In genomic region chr15:76065267-76065666, GRCh38 we compare ENCODE assay signal across 17 cellular contexts. TPM values are rescaled to one million over a fixed set of nuclear protein-coding genes. Genes with fewer than 3 reads are reported as not detected.
DNase-seq lines count a peak whose midpoint lies in the region; ATAC-seq, FAIRE-seq and TF ChIP-seq lines count a peak whose summit lies in the region.
"Had no signal": no experiment of that assay in that cellular context is flagged by ENCODE, and none has a peak within 500 bp of the region (broad histone marks: within the 10 kb centered on the region; RNA-seq: fewer than 3 reads in every experiment).

No MANE protein-coding gene starts in this region.

- no TSS peak for BruUV-seq in HepG2 (replicated peaks; lab: Mats Ljungman, UMichigan)

- POLR2A ChIA-PET in HepG2 (lab: Yijun Ruan, JAX), result no interaction called here

- ATAC-seq in right lobe of liver (peak in 3 of 4 donors; percentile 46 to 61 (median 47)), HepG2 (no peak), upper lobe of right lung (peak; percentile 89)
- ATAC-seq in activated naive CD8-positive, alpha-beta T cell treated with anti-CD3 and anti-CD28 coated beads, Interleukin-2, amount 50 U/mL, for 24 hours, result peak; percentile 80
- ATAC-seq: left colon had no signal

- H3K27me3 ChIP-seq in right lobe of liver, result peaks cover 0 to 3% of the 10 kb centered on the region in 2 donors
- peaks cover 0 to 15% of the 10 kb centered on the region in 2 experiments; a peak in 3 of 5 replicates for H3K27me3 ChIP-seq in HepG2 (ENCODE audit: control insufficient read depth in 1 of 2, insufficient read depth in 2 of 2, low read length in 2 of 2)
- H3K27me3 ChIP-seq in upper lobe of right lung, result no peaks in the 10 kb centered on the region

- peaks cover 32% of the 10 kb centered on the region for H3K4me1 Mint-ChIP-seq in activated naive CD8-positive, alpha-beta T cell treated with anti-CD3 and anti-CD28 coated beads, Interleukin-2, amount 50 U/mL, for 24 hours
- H3K4me1 Mint-ChIP-seq in osteocyte (ENCODE audit: unreplicated experiment), result no peaks in the 10 kb centered on the region

- no peak for DNase-seq in right lobe of liver
- DNase-seq in HepG2 (ENCODE audit: low spot score), result no peak
- peak; percentile 64 to 74 for DNase-seq in NOMO-1 (lab: John Stamatoyannopoulos, UW; ENCODE audit: unreplicated experiment in 2 of 2)
- peak; percentile 10 for DNase-seq in activated naive CD8-positive, alpha-beta T cell treated with anti-CD3 and anti-CD28 coated beads, Interleukin-2, amount 50 U/mL, for 24 hours
- DNase-seq in upper lobe of right lung, result no peak
- DNase-seq in osteocyte (ENCODE audit: extremely low spot score, unreplicated experiment), result no peak
- no peak for DNase-seq in foreskin melanocyte
- DNase-seq in NCI-H2196 treated with DMSO at 0.1 percent for 48 hours (lab: John Stamatoyannopoulos, UW; ENCODE audit: unreplicated experiment), result no peak
- DNase-seq: activated effector memory CD4-positive, alpha-beta T cell treated with Interleukin-2 at 50 U/mL for 16 hours; cerebellar nuclear complex; H9; heart right ventricle; left colon had no signal

- intact Hi-C loops in right lobe of liver (cut with DNase I) (loop anchor here in 1 of 2 donors (10.0 kb wide), 1 partner anchor 90 kb away; no protein-coding TSS in a partner anchor), HepG2 (cut with micrococcal nuclease; ENCODE audit: unreplicated experiment) (no loop called here), upper lobe of right lung (cut with DNase I) (no loop called here)

- H3K4me1 ChIP-seq in right lobe of liver (no peaks in the 10 kb centered on the region), HepG2 (ENCODE audit: insufficient read depth, low read length) (peaks cover 3% of the 10 kb centered on the region), upper lobe of right lung (peaks cover 8% of the 10 kb centered on the region)

- CTCF ChIA-PET in HepG2 (lab: Yijun Ruan, JAX; ENCODE audit: low intra/inter-chr PET ratio, low total read pairs), result no interaction called here

- no peak for TF ChIP-seq RAD21 in HepG2 (CRISPR knock-in tag; IDR thresholded peaks at IDR 0.05)

- FAIRE-seq in HepG2 (lab: Jason Lieb, UNC), result no peak
- FAIRE-seq: RCC 7860 had no signal

- H3K36me3 ChIP-seq in right lobe of liver (no peaks in the 10 kb centered on the region), HepG2 (replicated peaks in 1 of 2; ENCODE audit: control insufficient read depth in 1 of 2, insufficient read depth in 2 of 2, low read length in 2 of 2) (no peaks in the 10 kb centered on the region), upper lobe of right lung (no peaks in the 10 kb centered on the region)
- H3K36me3 ChIP-seq: heart right ventricle, neural progenitor cell had no signal

- H3K4me3 Mint-ChIP-seq in activated naive CD8-positive, alpha-beta T cell treated with anti-CD3 and anti-CD28 coated beads, Interleukin-2, amount 50 U/mL, for 24 hours, result no peak overlapping the region
- no peak overlapping the region for H3K4me3 Mint-ChIP-seq in osteocyte (ENCODE audit: unreplicated experiment)
- H3K4me3 Mint-ChIP-seq: neural progenitor cell had no signal

- H3K9ac ChIP-seq in HepG2 (ENCODE audit: insufficient read depth, low read depth, low read length), result no peak overlapping the region
- H3K9ac ChIP-seq: neural progenitor cell had no signal

- no peaks in the 10 kb centered on the region for H3K79me2 ChIP-seq in HepG2 (ENCODE audit: insufficient read depth, low read length)

- H3K9me3 Mint-ChIP-seq in activated naive CD8-positive, alpha-beta T cell treated with anti-CD3 and anti-CD28 coated beads, Interleukin-2, amount 50 U/mL, for 24 hours, result no peaks in the 10 kb centered on the region
- H3K9me3 Mint-ChIP-seq in osteocyte (ENCODE audit: unreplicated experiment), result no peaks in the 10 kb centered on the region
- H3K9me3 Mint-ChIP-seq: H9, neural progenitor cell had no signal

- TF ChIP-seq POLR2A in right lobe of liver (IDR thresholded peaks at IDR 0.05) (no peak), HepG2 (IDR thresholded peaks at IDR 0.05; ENCODE audit: insufficient read depth in 1 of 2, low read depth in 2 of 2, low read length in 2 of 2) (no peak)

- in situ Hi-C loops in HepG2 (cut with HindIII; ENCODE audit: extremely low pct_ligation_motif_present, low pct_unique_long_range_greater_than_20kb), result no loop called here

- H3K36me3 Mint-ChIP-seq in activated naive CD8-positive, alpha-beta T cell treated with anti-CD3 and anti-CD28 coated beads, Interleukin-2, amount 50 U/mL, for 24 hours (ENCODE audit: low read depth), result no peaks in the 10 kb centered on the region
- H3K36me3 Mint-ChIP-seq in osteocyte (ENCODE audit: unreplicated experiment), result no peaks in the 10 kb centered on the region
- H3K36me3 Mint-ChIP-seq: neural progenitor cell had no signal

- TF ChIP-seq EP300 in HepG2 (IDR thresholded peaks at IDR 0.05; ENCODE audit: low read depth in 2 of 2, low read length in 2 of 2) (no peak), HepG2 (CRISPR knock-in tag; IDR thresholded peaks at IDR 0.05; ENCODE audit: borderline replicate concordance) (no peak)

- WGBS in right lobe of liver (ENCODE audit: insufficient coverage, low coverage, low lambda C conversion rate, missing lambda C conversion rate), result 45% methylated on average over 7 of the region's 7 CpGs
- 47% methylated on average over 7 of the region's 7 CpGs for WGBS in HepG2 (ENCODE audit: low lambda C conversion rate)

- no peak overlapping the region for H3K27ac Mint-ChIP-seq in activated naive CD8-positive, alpha-beta T cell treated with anti-CD3 and anti-CD28 coated beads, Interleukin-2, amount 50 U/mL, for 24 hours
- H3K27ac Mint-ChIP-seq in osteocyte (ENCODE audit: unreplicated experiment), result no peak overlapping the region
- H3K27ac Mint-ChIP-seq: neural progenitor cell had no signal

- no peak overlapping the region for H3K27ac ChIP-seq in right lobe of liver
- H3K27ac ChIP-seq in HepG2 (ENCODE audit: extremely low read length, insufficient read depth, low read length), result no peak overlapping the region
- H3K27ac ChIP-seq in upper lobe of right lung, result no peak overlapping the region
- H3K27ac ChIP-seq: heart right ventricle, neural progenitor cell, VCaP had no signal

- no peak overlapping the region for H3K4me3 ChIP-seq in right lobe of liver
- no peak overlapping the region for H3K4me3 ChIP-seq in HepG2 (replicated peaks in 1 of 3; ENCODE audit: insufficient read depth in 1 of 3, low read depth in 2 of 3, low read length in 3 of 3)
- H3K4me3 ChIP-seq in upper lobe of right lung, result no peak overlapping the region
- H3K4me3 ChIP-seq: heart right ventricle, neural progenitor cell had no signal

- no peak for TF ChIP-seq CTCF in right lobe of liver (IDR thresholded peaks at IDR 0.05)
- TF ChIP-seq CTCF in HepG2 (CRISPR knock-in tag; IDR thresholded peaks at IDR 0.05), result no peak
- no peak for TF ChIP-seq CTCF in upper lobe of right lung (IDR thresholded peaks at IDR 0.05)
- TF ChIP-seq CTCF in osteocyte (IDR thresholded peaks at IDR 0.05), result no peak

- no peak overlapping the region for H3K4me2 ChIP-seq in HepG2 (ENCODE audit: low read depth, low read length)
- H3K4me2 ChIP-seq: neural progenitor cell had no signal

- H3K9me3 ChIP-seq in right lobe of liver (no peaks in the 10 kb centered on the region), HepG2 (ENCODE audit: low read length) (no peaks in the 10 kb centered on the region), upper lobe of right lung (no peaks in the 10 kb centered on the region)
- H3K9me3 ChIP-seq: heart right ventricle had no signal

- H2AFZ ChIP-seq in HepG2 (ENCODE audit: low read length), result no peak overlapping the region
- H2AFZ ChIP-seq: neural progenitor cell had no signal

- H3K27me3 Mint-ChIP-seq in activated naive CD8-positive, alpha-beta T cell treated with anti-CD3 and anti-CD28 coated beads, Interleukin-2, amount 50 U/mL, for 24 hours, result peaks cover 68% of the 10 kb centered on the region
- H3K27me3 Mint-ChIP-seq in osteocyte (ENCODE audit: unreplicated experiment), result peaks cover 79% of the 10 kb centered on the region

- no peaks in the 10 kb centered on the region for H4K20me1 ChIP-seq in HepG2 (ENCODE audit: insufficient read depth, low read length)

RNA-seq across cellular contexts. Expression of gene TMEM266, which starts 5.5 kb away (rescaled TPM):
- under 1 TPM in 2 of 6 experiments, not detected in 4; 0.12 to 0.19 TPM for total RNA-seq in right lobe of liver
- 0.04 and 0.07 TPM in 2 replicates for total RNA-seq in HepG2 (2016; rRNA removed; fragmentation: Illumina TruSeq; extraction: Trizol)
- 0.18 and 0.20 TPM in 2 replicates for total RNA-seq in HepG2 (2016; cell fraction: cytosol; rRNA removed; fragmentation: Illumina TruSeq; extraction: Trizol; ENCODE audit: low read depth)
- total RNA-seq in HepG2 (2016; cell fraction: insoluble cytoplasmic fraction; rRNA removed; fragmentation: Illumina TruSeq; extraction: Trizol), result 0.07 and 0.09 TPM in 2 replicates
- 0.09 and 0.14 TPM in 2 replicates for total RNA-seq in HepG2 (2016; cell fraction: membrane; rRNA removed; fragmentation: Illumina TruSeq; extraction: Trizol)
- not detected in 2 replicates for total RNA-seq in HepG2 (2016; cell fraction: nucleus; rRNA removed; fragmentation: Illumina TruSeq; extraction: Trizol)
- polyA plus RNA-seq in HepG2 (2011; rRNA removed), result 0.03 TPM in 1 of 2 replicates, not detected in the other
- polyA plus RNA-seq in HepG2 (2011; cell fraction: cytosol; rRNA removed), result 0.06 and 0.07 TPM in 2 replicates
- not detected in 2 replicates for polyA plus RNA-seq in HepG2 (2011; cell fraction: nucleus; rRNA removed)
- 0.36 and 0.43 TPM in 2 replicates for polyA plus RNA-seq in HepG2 (2012)
- 0.09 TPM in 1 of 2 replicates, not detected in the other for polyA plus RNA-seq in HepG2 (2016; cell fraction: cytosol; fragmentation: Illumina TruSeq; extraction: Trizol; ENCODE audit: low read depth)
- polyA plus RNA-seq in HepG2 (2016; cell fraction: insoluble cytoplasmic fraction; fragmentation: Illumina TruSeq; extraction: Trizol; ENCODE audit: low read depth), result not detected in 2 replicates
- 0.08 and 0.11 TPM in 2 replicates for polyA plus RNA-seq in HepG2 (2016; cell fraction: membrane; fragmentation: Illumina TruSeq; extraction: Trizol; ENCODE audit: low read depth)
- polyA plus RNA-seq in HepG2 (2016; cell fraction: nucleus; fragmentation: Illumina TruSeq; extraction: Trizol; ENCODE audit: insufficient read depth, low read depth), result not detected in 2 replicates
- 0.68 TPM in 1 of 2 replicates, not detected in the other for polyA minus RNA-seq in HepG2 (2011; rRNA and poly(A)+ RNA removed; ENCODE audit: low replicate concordance)
- not detected in 2 replicates for polyA minus RNA-seq in HepG2 (2011; cell fraction: cytosol; rRNA and poly(A)+ RNA removed)
- not detected in 2 replicates for polyA minus RNA-seq in HepG2 (2011; cell fraction: nucleus; rRNA and poly(A)+ RNA removed)
- 2.5 TPM for total RNA-seq in upper lobe of right lung
- not detected in 2 replicates for total RNA-seq in osteocyte
- total RNA-seq: epithelial cell of proximal tubule, left colon had no signal

RNA-seq across cellular contexts. Expression of gene NRG4, which starts 53.0 kb away (rescaled TPM):
- total RNA-seq in right lobe of liver (1 to 10 TPM in 5 of 6 experiments, under 1 TPM in 1; 0.49 to 2.9 (median 2.0) TPM), HepG2 (2016; rRNA removed; fragmentation: Illumina TruSeq; extraction: Trizol) (not detected in 2 replicates), upper lobe of right lung (1.2 TPM), osteocyte (not detected in 2 replicates)
- not detected in 2 replicates for total RNA-seq in HepG2 (2016; cell fraction: cytosol; rRNA removed; fragmentation: Illumina TruSeq; extraction: Trizol; ENCODE audit: low read depth)
- not detected in 2 replicates for total RNA-seq in HepG2 (2016; cell fraction: insoluble cytoplasmic fraction; rRNA removed; fragmentation: Illumina TruSeq; extraction: Trizol)
- not detected in 2 replicates for total RNA-seq in HepG2 (2016; cell fraction: membrane; rRNA removed; fragmentation: Illumina TruSeq; extraction: Trizol)
- total RNA-seq in HepG2 (2016; cell fraction: nucleus; rRNA removed; fragmentation: Illumina TruSeq; extraction: Trizol), result not detected in 2 replicates
- polyA plus RNA-seq in HepG2 (2011; rRNA removed), result 0.01 TPM in 1 of 2 replicates, not detected in the other
- not detected in 2 replicates for polyA plus RNA-seq in HepG2 (2011; cell fraction: cytosol; rRNA removed)
- not detected in 2 replicates for polyA plus RNA-seq in HepG2 (2011; cell fraction: nucleus; rRNA removed)
- polyA plus RNA-seq in HepG2 (2012), result 0.43 and 0.79 TPM in 2 replicates
- polyA plus RNA-seq in HepG2 (2016; cell fraction: cytosol; fragmentation: Illumina TruSeq; extraction: Trizol; ENCODE audit: low read depth), result not detected in 2 replicates
- not detected in 2 replicates for polyA plus RNA-seq in HepG2 (2016; cell fraction: insoluble cytoplasmic fraction; fragmentation: Illumina TruSeq; extraction: Trizol; ENCODE audit: low read depth)
- not detected in 2 replicates for polyA plus RNA-seq in HepG2 (2016; cell fraction: membrane; fragmentation: Illumina TruSeq; extraction: Trizol; ENCODE audit: low read depth)
- polyA plus RNA-seq in HepG2 (2016; cell fraction: nucleus; fragmentation: Illumina TruSeq; extraction: Trizol; ENCODE audit: insufficient read depth, low read depth), result not detected in 2 replicates
- 17.9 TPM in 1 of 2 replicates, not detected in the other for polyA minus RNA-seq in HepG2 (2011; rRNA and poly(A)+ RNA removed; ENCODE audit: low replicate concordance)
- not detected in 2 replicates for polyA minus RNA-seq in HepG2 (2011; cell fraction: cytosol; rRNA and poly(A)+ RNA removed)
- polyA minus RNA-seq in HepG2 (2011; cell fraction: nucleus; rRNA and poly(A)+ RNA removed), result not detected in 2 replicates
- total RNA-seq: epithelial cell of proximal tubule, H9 had no signal
- polyA plus RNA-seq: heart right ventricle had no signal

Comparison
In these comparisons a context has a peak if more than half of its experiments do, and no peak if none do; other contexts are left out.
1. DNase-seq: peak in NOMO-1 (2 of 2) and activated naive CD8-positive, alpha-beta T cell treated with anti-CD3 and anti-CD28 coated beads, Interleukin-2, amount 50 U/mL, for 24 hours (single experiment); none in right lobe of liver (0 of 3), HepG2 (single experiment), upper lobe of right lung (single experiment), osteocyte (single experiment), foreskin melanocyte (single experiment) and NCI-H2196 treated with DMSO at 0.1 percent for 48 hours (single experiment).